Comparison of ENCODE assay signal across 19 cellular contexts in the genomic region with DNA sequence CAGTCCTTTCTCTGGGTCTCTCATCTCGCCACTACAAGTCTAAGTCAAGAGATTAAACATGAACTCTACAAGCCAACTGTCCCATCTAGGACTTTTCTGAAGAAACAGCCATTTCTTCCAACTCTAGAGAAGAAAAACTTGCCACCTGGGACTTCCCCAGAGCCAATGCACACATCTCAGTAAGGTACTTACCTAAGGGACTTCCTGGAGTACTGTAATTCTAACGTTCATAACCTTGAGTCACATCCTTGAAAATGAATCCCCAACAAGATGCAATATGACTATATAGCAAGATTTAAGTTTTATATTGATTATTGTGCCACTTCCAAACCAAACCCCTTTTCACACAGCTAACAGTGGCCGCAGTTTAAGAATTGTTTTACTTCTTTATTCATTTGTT. TPM values are rescaled to one million over a fixed set of nuclear protein-coding genes. Genes with fewer than 3 reads are reported as not detected.
DNase-seq lines count a peak whose midpoint lies in the region; ATAC-seq and TF ChIP-seq lines count a peak whose summit lies in the region.
"Had no signal": no experiment of that assay in that cellular context is flagged by ENCODE, and none has a peak within 500 bp of the region (broad histone marks: within the 10 kb centered on the region; RNA-seq: fewer than 3 reads in every experiment).

No MANE protein-coding gene starts in this region.

- H3K4me3 ChIP-seq in left ventricle myocardium inferior, result no peak overlapping the region
- H3K4me3 ChIP-seq: BLaER1, Peyer's patch had no signal

- H3K36me3 Mint-ChIP-seq in stimulated activated effector memory CD8-positive, alpha-beta T cell treated with anti-CD3 and anti-CD28 coated beads, Interleukin-12 subunit alpha, Interleukin-12 subunit beta, amount 100 ng/mL, for 72 hours, result no peaks in the 10 kb centered on the region
- no peaks in the 10 kb centered on the region for H3K36me3 Mint-ChIP-seq in activated T-cell treated with anti-CD3 and anti-CD28 coated beads, Interleukin-2, amount 50 U/mL, for 24 hours (ENCODE audit: low read depth)
- no peaks in the 10 kb centered on the region for H3K36me3 Mint-ChIP-seq in mesothelial cell of epicardium
- H3K36me3 Mint-ChIP-seq: CD8-positive, alpha-beta memory T cell had no signal

- H3K4me1 Mint-ChIP-seq in stimulated activated naive CD8-positive, alpha-beta T cell treated with anti-CD3 and anti-CD28 coated beads, Interleukin-15, amount 100 ng/mL, for 72 hours, result no peaks in the 10 kb centered on the region
- no peaks in the 10 kb centered on the region for H3K4me1 Mint-ChIP-seq in stimulated activated effector memory CD8-positive, alpha-beta T cell treated with anti-CD3 and anti-CD28 coated beads, Interleukin-12 subunit alpha, Interleukin-12 subunit beta, amount 100 ng/mL, for 72 hours
- no peaks in the 10 kb centered on the region for H3K4me1 Mint-ChIP-seq in activated T-cell treated with anti-CD3 and anti-CD28 coated beads, Interleukin-2, amount 50 U/mL, for 24 hours (ENCODE audit: low read depth)
- H3K4me1 Mint-ChIP-seq in mesothelial cell of epicardium, result peaks cover 3% of the 10 kb centered on the region
- H3K4me1 Mint-ChIP-seq: CD8-positive, alpha-beta memory T cell had no signal

- H3K4me3 Mint-ChIP-seq in stimulated activated naive CD8-positive, alpha-beta T cell treated with anti-CD3 and anti-CD28 coated beads, Interleukin-15, amount 100 ng/mL, for 72 hours, result no peak overlapping the region
- no peak overlapping the region for H3K4me3 Mint-ChIP-seq in stimulated activated effector memory CD8-positive, alpha-beta T cell treated with anti-CD3 and anti-CD28 coated beads, Interleukin-12 subunit alpha, Interleukin-12 subunit beta, amount 100 ng/mL, for 72 hours
- no peak overlapping the region for H3K4me3 Mint-ChIP-seq in activated T-cell treated with anti-CD3 and anti-CD28 coated beads, Interleukin-2, amount 50 U/mL, for 24 hours
- H3K4me3 Mint-ChIP-seq in mesothelial cell of epicardium, result no peak overlapping the region
- H3K4me3 Mint-ChIP-seq: CD8-positive, alpha-beta memory T cell had no signal

- no peaks in the 10 kb centered on the region for H3K36me3 ChIP-seq in left ventricle myocardium inferior
- H3K36me3 ChIP-seq: BLaER1, Peyer's patch had no signal

- no peaks in the 10 kb centered on the region for H3K4me1 ChIP-seq in left ventricle myocardium inferior
- H3K4me1 ChIP-seq: BLaER1, Peyer's patch had no signal

- H3K27me3 ChIP-seq in left ventricle myocardium inferior (ENCODE audit: low read depth), result peaks cover 61% of the 10 kb centered on the region
- H3K27me3 ChIP-seq: BLaER1, Peyer's patch had no signal

- intact Hi-C loops in left ventricle myocardium inferior (cut with micrococcal nuclease), result no loop called here

- no peaks in the 10 kb centered on the region for H3K9me3 Mint-ChIP-seq in stimulated activated naive CD8-positive, alpha-beta T cell treated with anti-CD3 and anti-CD28 coated beads, Interleukin-15, amount 100 ng/mL, for 72 hours
- no peaks in the 10 kb centered on the region for H3K9me3 Mint-ChIP-seq in stimulated activated effector memory CD8-positive, alpha-beta T cell treated with anti-CD3 and anti-CD28 coated beads, Interleukin-12 subunit alpha, Interleukin-12 subunit beta, amount 100 ng/mL, for 72 hours
- H3K9me3 Mint-ChIP-seq in activated T-cell treated with anti-CD3 and anti-CD28 coated beads, Interleukin-2, amount 50 U/mL, for 24 hours, result no peaks in the 10 kb centered on the region
- peaks cover 15% of the 10 kb centered on the region for H3K9me3 Mint-ChIP-seq in mesothelial cell of epicardium

- H3K27me3 Mint-ChIP-seq in stimulated activated naive CD8-positive, alpha-beta T cell treated with anti-CD3 and anti-CD28 coated beads, Interleukin-15, amount 100 ng/mL, for 72 hours, result peaks cover 12% of the 10 kb centered on the region
- peaks cover 30% of the 10 kb centered on the region for H3K27me3 Mint-ChIP-seq in activated T-cell treated with anti-CD3 and anti-CD28 coated beads, Interleukin-2, amount 50 U/mL, for 24 hours
- peaks cover 13% of the 10 kb centered on the region for H3K27me3 Mint-ChIP-seq in mesothelial cell of epicardium (ENCODE audit: low read depth)

- H3K9me3 ChIP-seq in left ventricle myocardium inferior (replicated peaks), result peaks cover 7% of the 10 kb centered on the region
- H3K9me3 ChIP-seq: SK-N-SH had no signal

- no peak overlapping the region for H3K27ac ChIP-seq in left ventricle myocardium inferior (replicated peaks)
- H3K27ac ChIP-seq: BLaER1, HL-60, Peyer's patch had no signal

- no peak for TF ChIP-seq CTCF in left ventricle myocardium inferior (IDR thresholded peaks at IDR 0.05; ENCODE audit: borderline replicate concordance)
- TF ChIP-seq CTCF in mesothelial cell of epicardium (IDR thresholded peaks at IDR 0.05; ENCODE audit: unreplicated experiment), result no peak

- DNase-seq in stimulated activated naive CD8-positive, alpha-beta T cell treated with anti-CD3 and anti-CD28 coated beads, Interleukin-15, amount 100 ng/mL, for 72 hours, result no peak
- DNase-seq in stimulated activated naive CD8-positive, alpha-beta T cell treated with anti-CD3 and anti-CD28 coated beads, Interleukin-15, Interleukin-2, amounts not matched to agents 100 U/mL and 50 U/mL, for 24 hours, result no peak
- no peak for DNase-seq in stimulated activated effector memory CD8-positive, alpha-beta T cell treated with anti-CD3 and anti-CD28 coated beads, Interleukin-12 subunit alpha, Interleukin-12 subunit beta, amount 100 ng/mL, for 72 hours (ENCODE audit: low spot score in 2 of 2)
- DNase-seq in activated T-cell treated with anti-CD3 and anti-CD28 coated beads, Interleukin-2, amount 50 U/mL, for 24 hours, result no peak
- DNase-seq in left ventricle myocardium inferior (no peak), mesothelial cell of epicardium (ENCODE audit: low spot score in 2 of 2, unreplicated experiment in 2 of 2) (no peak)
- DNase-seq: CD8-positive, alpha-beta memory T cell; H7; NCI-H1436; NCI-H2029 treated with DMSO at 0.1 percent for 48 hours; NCI-H510A; Peyer's patch; Right ventricle myocardium superior; SK-N-SH had no signal

- ATAC-seq in stimulated activated naive CD8-positive, alpha-beta T cell treated with anti-CD3 and anti-CD28 coated beads, Interleukin-15, amount 100 ng/mL, for 72 hours, result peak; percentile 71
- no peak for ATAC-seq in stimulated activated naive CD8-positive, alpha-beta T cell treated with anti-CD3 and anti-CD28 coated beads, Interleukin-15, Interleukin-2, amounts not matched to agents 100 U/mL and 50 U/mL, for 24 hours
- ATAC-seq in GM18858 (IDR thresholded peaks at IDR 0.05; ENCODE audit: unreplicated experiment) (peak; percentile 58), HG03354 (IDR thresholded peaks at IDR 0.05; ENCODE audit: poor library complexity, severe bottlenecking, unreplicated experiment) (peak; percentile 52)
- peak; percentile 68 for ATAC-seq in stimulated activated effector memory CD8-positive, alpha-beta T cell treated with anti-CD3 and anti-CD28 coated beads, Interleukin-12 subunit alpha, Interleukin-12 subunit beta, amount 100 ng/mL, for 72 hours

- peak overlapping the region in 1 of 2 donors; percentile 16 for H3K27ac Mint-ChIP-seq in stimulated activated naive CD8-positive, alpha-beta T cell treated with anti-CD3 and anti-CD28 coated beads, Interleukin-15, amount 100 ng/mL, for 72 hours
- H3K27ac Mint-ChIP-seq in stimulated activated effector memory CD8-positive, alpha-beta T cell treated with anti-CD3 and anti-CD28 coated beads, Interleukin-12 subunit alpha, Interleukin-12 subunit beta, amount 100 ng/mL, for 72 hours, result peak overlapping the region; percentile 56
- H3K27ac Mint-ChIP-seq in activated T-cell treated with anti-CD3 and anti-CD28 coated beads, Interleukin-2, amount 50 U/mL, for 24 hours, result no peak overlapping the region
- no peak overlapping the region for H3K27ac Mint-ChIP-seq in mesothelial cell of epicardium
- H3K27ac Mint-ChIP-seq: CD8-positive, alpha-beta memory T cell had no signal

RNA-seq across cellular contexts. Expression of a gene that starts 11.9 kb away (rescaled TPM):
- not detected for total RNA-seq in left ventricle myocardium inferior
- 1.9 to 2.6 TPM (median 2.5 TPM) in 3 replicates for total RNA-seq in mesothelial cell of epicardium
- total RNA-seq: CD8-positive, alpha-beta memory T cell; Daoy; H7; Right ventricle myocardium superior had no signal
